Comparison of ENCODE assay signal across 14 cellular contexts in the genomic region with DNA sequence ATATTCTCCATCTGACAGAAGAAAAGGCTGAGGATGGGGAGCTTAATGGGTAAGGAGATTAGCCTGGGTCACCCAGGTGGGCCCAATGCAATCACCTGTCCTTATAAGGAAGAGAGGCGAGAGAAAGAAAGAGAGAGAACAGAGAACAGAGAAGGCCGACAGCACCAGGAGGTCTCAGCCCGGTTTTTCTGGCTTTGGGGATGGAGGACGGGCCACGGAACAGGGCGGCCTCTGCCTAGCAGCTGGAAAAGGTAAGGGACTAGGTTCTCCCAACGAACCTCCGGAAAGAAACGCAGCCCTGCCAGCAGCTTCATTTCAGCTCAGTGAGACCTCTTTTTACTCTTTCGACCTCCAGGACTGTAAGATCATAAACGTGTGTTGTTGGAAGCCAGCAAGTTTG.
A peak's percentile ranks its signal among the peaks of the same experiment; 100 is the strongest.
DNase-seq lines count a peak whose midpoint lies in the region; ATAC-seq and TF ChIP-seq lines count a peak whose summit lies in the region.
"Had no signal": no experiment of that assay in that cellular context is flagged by ENCODE, and none has a peak within 500 bp of the region (broad histone marks: within the 10 kb centered on the region; RNA-seq: fewer than 3 reads in every experiment).

No MANE protein-coding gene starts in this region.

- no peaks in the 10 kb centered on the region for H3K36me3 Mint-ChIP-seq in activated naive CD4-positive, alpha-beta T cell treated with anti-CD3 and anti-CD28 coated beads, Interleukin-2, amount 10 ng/mL, durations not matched to agents 7 days and 5 days
- no peaks in the 10 kb centered on the region for H3K36me3 Mint-ChIP-seq in activated naive CD4-positive, alpha-beta T cell treated with anti-CD3 and anti-CD28 coated beads, Interleukin-2, amount 50 U/mL, for 72 hours
- H3K36me3 Mint-ChIP-seq in stimulated activated memory B cell treated with anti-CD40 and anti-IgM and Interleukin-4, amounts not matched to agents 10 μg/mL and 1 μg/mL and 100 μg/mL, for 72 hours, result no peaks in the 10 kb centered on the region

- H3K27me3 Mint-ChIP-seq in activated naive CD4-positive, alpha-beta T cell treated with anti-CD3 and anti-CD28 coated beads, Interleukin-2, amount 10 ng/mL, durations not matched to agents 7 days and 5 days, result peaks cover 25% of the 10 kb centered on the region
- peaks cover 13% of the 10 kb centered on the region for H3K27me3 Mint-ChIP-seq in stimulated activated memory B cell treated with anti-CD40 and anti-IgM and Interleukin-4, amounts not matched to agents 10 μg/mL and 1 μg/mL and 100 μg/mL, for 72 hours

- H3K27ac Mint-ChIP-seq in activated naive CD4-positive, alpha-beta T cell treated with anti-CD3 and anti-CD28 coated beads, Interleukin-2, amount 10 ng/mL, durations not matched to agents 7 days and 5 days, result no peak overlapping the region
- peak overlapping the region in 1 of 2 donors; percentile 69 for H3K27ac Mint-ChIP-seq in activated naive CD4-positive, alpha-beta T cell treated with anti-CD3 and anti-CD28 coated beads, Interleukin-2, amount 50 U/mL, for 72 hours
- H3K27ac Mint-ChIP-seq in stimulated activated memory B cell treated with anti-CD40 and anti-IgM and Interleukin-4, amounts not matched to agents 10 μg/mL and 1 μg/mL and 100 μg/mL, for 72 hours, result no peak overlapping the region

- POLR2A ChIA-PET in PC-9 (lab: Charles Lee; ENCODE audit: unreplicated experiment), result no interaction called here

- H3K9me3 ChIP-seq in PC-9 (ENCODE audit: insufficient read depth, low read depth) (no peaks in the 10 kb centered on the region), iPS-18c (ENCODE audit: control insufficient read depth, insufficient read depth, low read length) (no peaks in the 10 kb centered on the region), GM23248 (ENCODE audit: low read depth) (no peaks in the 10 kb centered on the region)
- H3K9me3 ChIP-seq: neutrophil, uterus had no signal

- in situ Hi-C loops in GM23248 (cut with MboI), result no loop called here

- H3K4me2 ChIP-seq in PC-9 (peak overlapping the region; percentile 98), GM23248 (ENCODE audit: unreplicated experiment) (no peak overlapping the region)

- peak overlapping the region; percentile 30 for H3K4me3 Mint-ChIP-seq in activated naive CD4-positive, alpha-beta T cell treated with anti-CD3 and anti-CD28 coated beads, Interleukin-2, amount 10 ng/mL, durations not matched to agents 7 days and 5 days
- H3K4me3 Mint-ChIP-seq in stimulated activated memory B cell treated with anti-CD40 and anti-IgM and Interleukin-4, amounts not matched to agents 10 μg/mL and 1 μg/mL and 100 μg/mL, for 72 hours, result peak overlapping the region; percentile 11

- no peak overlapping the region for H2AFZ ChIP-seq in PC-9
- H2AFZ ChIP-seq in GM23248, result no peak overlapping the region

- H3K27ac ChIP-seq in PC-9 (no peak overlapping the region), GM23248 (no peak overlapping the region)

- no peak for DNase-seq in activated naive CD4-positive, alpha-beta T cell treated with anti-CD3 and anti-CD28 coated beads, Interleukin-2, amount 10 ng/mL, durations not matched to agents 7 days and 5 days
- no peak for DNase-seq in activated naive CD4-positive, alpha-beta T cell treated with anti-CD3 and anti-CD28 coated beads, Interleukin-2, amount 50 U/mL, for 72 hours (ENCODE audit: low spot score in 2 of 2)
- DNase-seq in PC-9 (no peak), GOT3 (lab: John Stamatoyannopoulos, UW) (no peak), RPMI8226 (no peak), GM23248 (no peak)
- DNase-seq: amniotic stem cell; dermis blood vessel endothelial cell; left cardiac atrium; NK-92 treated with Interleukin-12 subunit alpha and Interleukin-12 subunit beta, amount 100 ng/mL, for 24 hours; uterus had no signal

- ATAC-seq in activated naive CD4-positive, alpha-beta T cell treated with anti-CD3 and anti-CD28 coated beads, Interleukin-2, amount 50 U/mL, for 72 hours, result no peak
- no peak for ATAC-seq in stimulated activated memory B cell treated with anti-CD40 and anti-IgM and Interleukin-4, amounts not matched to agents 10 μg/mL and 1 μg/mL and 100 μg/mL, for 72 hours

- peak overlapping the region; percentile 69; the same call in 1 of the 2 replicates for H3K4me3 ChIP-seq in PC-9
- H3K4me3 ChIP-seq in iPS-18c (ENCODE audit: insufficient read depth, low read depth, low read length), result peak overlapping the region; percentile 77; the same call in 1 of the 2 replicates
- H3K4me3 ChIP-seq in GM23248, result no peak overlapping the region

- no peak for TF ChIP-seq CTCF in PC-9 (conservative IDR thresholded peaks at IDR 0.05)

- CTCF ChIA-PET in activated naive CD4-positive, alpha-beta T cell treated with anti-CD3 and anti-CD28 coated beads, Interleukin-2, amount 10 ng/mL, durations not matched to agents 7 days and 5 days (lab: Charles Lee), result interaction anchor here (1.2 to 4.7 kb wide), 4 partner anchors 182 to 939 kb away, joined by 3 to 63 read pairs (median 4); no protein-coding TSS in a partner anchor
- CTCF ChIA-PET in PC-9 (lab: Charles Lee), result interaction anchor here (1.3 kb wide), 1 partner anchor 410 kb away, joined by 5 read pairs; no protein-coding TSS in a partner anchor

- no peaks in the 10 kb centered on the region for H3K9me3 Mint-ChIP-seq in activated naive CD4-positive, alpha-beta T cell treated with anti-CD3 and anti-CD28 coated beads, Interleukin-2, amount 10 ng/mL, durations not matched to agents 7 days and 5 days
- H3K9me3 Mint-ChIP-seq in activated naive CD4-positive, alpha-beta T cell treated with anti-CD3 and anti-CD28 coated beads, Interleukin-2, amount 50 U/mL, for 72 hours, result no peaks in the 10 kb centered on the region
- no peaks in the 10 kb centered on the region for H3K9me3 Mint-ChIP-seq in stimulated activated memory B cell treated with anti-CD40 and anti-IgM and Interleukin-4, amounts not matched to agents 10 μg/mL and 1 μg/mL and 100 μg/mL, for 72 hours

- peaks cover 8% of the 10 kb centered on the region for H3K4me1 ChIP-seq in PC-9 (replicated peaks; ENCODE audit: insufficient read depth)
- no peaks in the 10 kb centered on the region for H3K4me1 ChIP-seq in GM23248 (ENCODE audit: insufficient read depth)

- no TSS peak for BruUV-seq in PC-9 (replicated peaks; lab: Mats Ljungman, UMichigan)

- peaks cover 23% of the 10 kb centered on the region for H3K4me1 Mint-ChIP-seq in activated naive CD4-positive, alpha-beta T cell treated with anti-CD3 and anti-CD28 coated beads, Interleukin-2, amount 10 ng/mL, durations not matched to agents 7 days and 5 days
- peaks cover 6% of the 10 kb centered on the region for H3K4me1 Mint-ChIP-seq in stimulated activated memory B cell treated with anti-CD40 and anti-IgM and Interleukin-4, amounts not matched to agents 10 μg/mL and 1 μg/mL and 100 μg/mL, for 72 hours

- no peaks in the 10 kb centered on the region for H4K20me1 ChIP-seq in PC-9 (ENCODE audit: insufficient read depth)
- no peaks in the 10 kb centered on the region for H4K20me1 ChIP-seq in GM23248 (ENCODE audit: insufficient read depth)

- no peak overlapping the region for H3K9ac ChIP-seq in GM23248

- no peaks in the 10 kb centered on the region for H3K79me2 ChIP-seq in PC-9 (ENCODE audit: low read depth)
- no peaks in the 10 kb centered on the region for H3K79me2 ChIP-seq in GM23248 (ENCODE audit: insufficient read depth)

- H3K9me2 ChIP-seq in PC-9 (ENCODE audit: insufficient read depth) (no peaks in the 10 kb centered on the region), GM23248 (ENCODE audit: insufficient read depth) (no peaks in the 10 kb centered on the region)

- H3K36me3 ChIP-seq in PC-9 (ENCODE audit: low read depth) (no peaks in the 10 kb centered on the region), GM23248 (ENCODE audit: low read depth) (no peaks in the 10 kb centered on the region)
- H3K36me3 ChIP-seq: neutrophil, uterus had no signal

- intact Hi-C loops in PC-9 (cut with micrococcal nuclease; ENCODE audit: unreplicated experiment), result loop anchor here (2.0 to 10.0 kb wide), 5 partner anchors 410 to 676 kb away; partner anchors contain the start of genes ASB7 and LINS1

- peaks cover 6% of the 10 kb centered on the region; the same call in 1 of the 2 replicates for H3K27me3 ChIP-seq in PC-9 (ENCODE audit: insufficient read depth, low read depth)
- H3K27me3 ChIP-seq in GM23248 (replicated peaks; ENCODE audit: insufficient read depth), result peaks cover 8% of the 10 kb centered on the region; the same call in 1 of the 2 replicates
- H3K27me3 ChIP-seq: uterus had no signal

- H3F3A ChIP-seq in PC-9 (ENCODE audit: insufficient read depth, low read depth), result peaks cover 14% of the 10 kb centered on the region; the same call in 1 of the 2 replicates
- no peaks in the 10 kb centered on the region for H3F3A ChIP-seq in GM23248 (ENCODE audit: insufficient read depth)

- 79 to 80% methylated on average over 11 of the region's 11 CpGs for WGBS in GM23248 (ENCODE audit: low coverage in 1 of 2, low lambda C conversion rate in 2 of 2, missing lambda C conversion rate in 2 of 2), 2 experiments
